9 cellular contexts compared by ENCODE assay signal in the genomic region with DNA sequence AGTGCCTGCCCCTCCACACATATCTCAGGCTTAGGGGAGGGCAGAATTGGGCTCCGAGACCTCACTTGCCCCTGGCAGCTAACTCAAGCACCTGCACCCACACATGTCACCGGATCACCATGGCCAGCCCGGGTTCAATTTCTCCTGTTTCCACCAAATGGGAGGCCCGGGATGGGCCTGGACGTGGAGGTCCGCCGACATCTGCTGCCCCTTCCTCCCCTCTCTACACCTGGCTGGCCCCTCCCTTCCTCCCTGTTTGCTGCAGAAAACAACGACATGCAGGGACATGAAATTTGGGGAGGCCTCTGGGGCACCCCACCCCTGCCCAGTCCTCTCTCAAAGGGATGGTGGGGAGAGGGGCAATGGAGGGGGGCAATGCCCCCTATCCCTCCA. TPM values are rescaled to one million over a fixed set of nuclear protein-coding genes. Genes with fewer than 3 reads are reported as not detected.
A peak's percentile ranks its signal among the peaks of the same experiment; 100 is the strongest.
DNase-seq lines count a peak whose midpoint lies in the region; ATAC-seq and TF ChIP-seq lines count a peak whose summit lies in the region.
"Had no signal": no experiment of that assay in that cellular context is flagged by ENCODE, and none has a peak within 500 bp of the region (broad histone marks: within the 10 kb centered on the region; RNA-seq: fewer than 3 reads in every experiment).

No MANE protein-coding gene starts in this region.

- H3K4me3 ChIP-seq in heart right ventricle (peak overlapping the region; percentile 48 to 97 (median 84)), mesenchymal stem cell (ENCODE audit: insufficient read depth in 1 of 2, low read depth in 1 of 2, low read length in 2 of 2) (peak overlapping the region; percentile 70 to 93), urinary bladder (ENCODE audit: low read depth, low read length) (peak overlapping the region; percentile 82)

- peaks cover 21% of the 10 kb centered on the region for H3K79me1 ChIP-seq in mesenchymal stem cell (replicated peaks; ENCODE audit: low read length, poor library complexity, severe bottlenecking)

- no peaks in the 10 kb centered on the region for H3K4me1 Mint-ChIP-seq in MCF 10A (ENCODE audit: insufficient read depth, unreplicated experiment)

- WGBS in heart right ventricle, 2 donors, result 30 to 37% methylated on average over 8 of the region's 8 CpGs
- WGBS in mesenchymal stem cell, result 29% methylated on average over 6 of the region's 8 CpGs
- 23% methylated on average over 8 of the region's 8 CpGs for WGBS in urinary bladder

- H3K27me3 ChIP-seq in heart right ventricle, result no peaks in the 10 kb centered on the region
- H3K27me3 ChIP-seq in mesenchymal stem cell (ENCODE audit: control insufficient read depth in 1 of 2, insufficient read depth in 1 of 2, low read length in 2 of 2), result no peaks in the 10 kb centered on the region

- H3K18ac ChIP-seq in mesenchymal stem cell (ENCODE audit: low read depth in 1 of 2, low read length in 2 of 2), result peak overlapping the region in 1 of 2 experiments; percentile 79

- peaks cover 0 to 44% (median 11%) of the 10 kb centered on the region in 9 donors for H3K36me3 ChIP-seq in heart right ventricle
- peaks cover 12 to 39% of the 10 kb centered on the region in 2 experiments for H3K36me3 ChIP-seq in mesenchymal stem cell (ENCODE audit: control insufficient read depth in 1 of 2, insufficient read depth in 2 of 2, low read depth in 1 of 2, low read length in 2 of 2)
- H3K36me3 ChIP-seq in urinary bladder (ENCODE audit: insufficient read depth), result peaks cover 5% of the 10 kb centered on the region

- H2AK5ac ChIP-seq in mesenchymal stem cell (ENCODE audit: low read length, severe bottlenecking), result no peak overlapping the region

- H2BK12ac ChIP-seq in mesenchymal stem cell (ENCODE audit: low read length in 2 of 2), result peak overlapping the region in 1 of 2 experiments; percentile 48

- peak overlapping the region in 1 of 2 experiments; percentile 18 for H3K4ac ChIP-seq in mesenchymal stem cell (ENCODE audit: low read depth in 1 of 2, low read length in 2 of 2)

- CTCF ChIA-PET in MCF 10A (lab: Yijun Ruan, JAX), result interaction anchor here (0.7 to 4.1 kb wide), 6 partner anchors 11 to 510 kb away, joined by 3 to 25 read pairs (median 7); partner anchors contain the start of gene DACT3

- no peaks in the 10 kb centered on the region for H3K9me3 Mint-ChIP-seq in MCF 10A (ENCODE audit: unreplicated experiment)

- ATAC-seq in heart right ventricle, result no peak
- no peak for ATAC-seq in left ventricle myocardium superior
- ATAC-seq in HG02938 (IDR thresholded peaks at IDR 0.05; ENCODE audit: unreplicated experiment), result no peak

- TF ChIP-seq CTCF in heart right ventricle (IDR thresholded peaks at IDR 0.05) (no peak), MCF 10A (IDR thresholded peaks at IDR 0.05; ENCODE audit: unreplicated experiment) (no peak)

- no peak overlapping the region for H2AFZ ChIP-seq in mesenchymal stem cell (ENCODE audit: low read depth, low read length)

- no peak overlapping the region for H2BK5ac ChIP-seq in mesenchymal stem cell (ENCODE audit: low read depth, low read length, poor library complexity, severe bottlenecking)

- peak overlapping the region in 1 of 2 experiments; percentile 87 for H3K14ac ChIP-seq in mesenchymal stem cell (ENCODE audit: low read length in 2 of 2)

- H3K23ac ChIP-seq in mesenchymal stem cell (ENCODE audit: low read length in 2 of 2), result peak overlapping the region in 1 of 2 experiments; percentile 81

- peak overlapping the region; percentile 97 for H3K4me3 Mint-ChIP-seq in MCF 10A (ENCODE audit: unreplicated experiment)

- DNase-seq in heart right ventricle, result no peak
- DNase-seq in left ventricle myocardium superior, result no peak
- DNase-seq in MCF 10A (ENCODE audit: unreplicated experiment), result no peak
- DNase-seq in mesenchymal stem cell, result no peak
- DNase-seq in NCI-H1092 treated with DMSO at 0.1 percent for 48 hours (lab: John Stamatoyannopoulos, UW), result no peak
- no peak for DNase-seq in activated CD4-positive, alpha-beta T cell treated with anti-CD3 and anti-CD28 coated beads for 4 hours
- DNase-seq: GF-D8 had no signal

- no peak overlapping the region for H2BK120ac ChIP-seq in mesenchymal stem cell (ENCODE audit: low read depth, low read length)

- peak overlapping the region; percentile 99 for H3K27ac Mint-ChIP-seq in MCF 10A (ENCODE audit: low read depth, unreplicated experiment)

- no TSS peak for BruUV-seq in MCF 10A (replicated peaks; lab: Mats Ljungman, UMichigan)

- H3K9ac ChIP-seq in mesenchymal stem cell (ENCODE audit: low read length), result peak overlapping the region; percentile 95

- H3K4me1 ChIP-seq in heart right ventricle (peaks cover 8 to 59% (median 45%) of the 10 kb centered on the region in 9 donors), mesenchymal stem cell (ENCODE audit: control insufficient read depth, insufficient read depth, low read depth, low read length) (peaks cover 21% of the 10 kb centered on the region), urinary bladder (ENCODE audit: insufficient read depth) (no peaks in the 10 kb centered on the region)

- H3K27ac ChIP-seq in heart right ventricle, result peak overlapping the region; percentile 48 to 95 (median 90)
- H3K27ac ChIP-seq in mesenchymal stem cell (ENCODE audit: low read length, poor library complexity, severe bottlenecking), result no peak overlapping the region
- H3K27ac ChIP-seq in urinary bladder (ENCODE audit: low read depth), result peak overlapping the region; percentile 25

- no peak overlapping the region for H4K91ac ChIP-seq in mesenchymal stem cell (ENCODE audit: low read length)

- no peaks in the 10 kb centered on the region for H3K9me3 ChIP-seq in heart right ventricle
- H3K9me3 ChIP-seq in mesenchymal stem cell (ENCODE audit: control insufficient read depth, low read length), result no peaks in the 10 kb centered on the region

- peak overlapping the region; percentile 87 for H3K4me2 ChIP-seq in mesenchymal stem cell (ENCODE audit: low read length, poor library complexity, severe bottlenecking)

- H2BK15ac ChIP-seq in mesenchymal stem cell (ENCODE audit: low read depth, poor library complexity, severe bottlenecking), result peak overlapping the region; percentile 82

- POLR2A ChIA-PET in MCF 10A (lab: Yijun Ruan, JAX), result interaction anchor here (0.7 to 5.0 kb wide), 11 partner anchors 8 to 264 kb away, joined by 3 to 40 read pairs (median 4); partner anchors contain the start of genes CALM3 and FKRP

- H4K8ac ChIP-seq in mesenchymal stem cell (ENCODE audit: low read length), result no peak overlapping the region

- intact Hi-C loops in heart right ventricle (cut with DNase I), result no loop called here
- intact Hi-C loops in left ventricle myocardium superior (cut with micrococcal nuclease), result no loop called here
- intact Hi-C loops in MCF 10A (cut with micrococcal nuclease), result no loop called here

- peaks cover 19% of the 10 kb centered on the region for H3K36me3 Mint-ChIP-seq in MCF 10A (ENCODE audit: insufficient read depth, unreplicated experiment)

- no peaks in the 10 kb centered on the region for H3K27me3 Mint-ChIP-seq in MCF 10A (ENCODE audit: insufficient read depth, unreplicated experiment)

RNA-seq across cellular contexts. Expression of gene PRKD2, which starts 1.3 kb away (rescaled TPM):
- total RNA-seq in heart right ventricle (10 to 100 TPM; 11.7 to 22.7 (median 12.4) TPM), left ventricle myocardium superior (9.3 TPM), MCF 10A (2022) (30.4 and 35.9 TPM in 2 replicates), urinary bladder (12.1 TPM)
- polyA plus RNA-seq in heart right ventricle (10 to 100 TPM; 15.9 to 19.5 TPM), urinary bladder (29.9 TPM)
- polyA plus RNA-seq in mesenchymal stem cell (2013, experiment 1 of 2), result 25.9 TPM
- 23.5 TPM for polyA plus RNA-seq in mesenchymal stem cell (2013, experiment 2 of 2)

RNA-seq across cellular contexts. Expression of gene FKRP, which starts 30.2 kb away (rescaled TPM):
- total RNA-seq in heart right ventricle (10 to 100 TPM; 14.6 to 22.8 (median 19.7) TPM), left ventricle myocardium superior (15.3 TPM), MCF 10A (2022) (21.2 and 23.9 TPM in 2 replicates), urinary bladder (10.6 TPM)
- polyA plus RNA-seq in heart right ventricle (10 to 100 TPM; 13.0 to 20.3 TPM), urinary bladder (19.3 TPM)
- polyA plus RNA-seq in mesenchymal stem cell (2013, experiment 1 of 2), result 24.9 TPM
- 24.4 TPM for polyA plus RNA-seq in mesenchymal stem cell (2013, experiment 2 of 2)

RNA-seq across cellular contexts. Expression of gene STRN4, which starts 30.6 kb away (rescaled TPM):
- total RNA-seq in heart right ventricle (10 to 100 TPM; 43.3 to 56.1 (median 50.0) TPM), left ventricle myocardium superior (49.0 TPM), MCF 10A (2022) (90.1 and 92.3 TPM in 2 replicates), urinary bladder (34.5 TPM)
- polyA plus RNA-seq in heart right ventricle (10 to 100 TPM; 50.4 to 63.3 TPM), urinary bladder (87.8 TPM)
- polyA plus RNA-seq in mesenchymal stem cell (2013, experiment 1 of 2), result 56.4 TPM
- 56.1 TPM for polyA plus RNA-seq in mesenchymal stem cell (2013, experiment 2 of 2)

RNA-seq across cellular contexts. Expression of gene DACT3, which starts 54.6 kb away (rescaled TPM):
- total RNA-seq in heart right ventricle (10 to 100 TPM in 7 of 10 donors, 1 to 10 TPM in 3; 6.9 to 29.3 (median 14.9) TPM), left ventricle myocardium superior (14.1 TPM), MCF 10A (2022) (0.09 TPM in 1 of 2 replicates, not detected in the other), urinary bladder (20.0 TPM)
- polyA plus RNA-seq in heart right ventricle (1 to 10 TPM; 3.9 to 5.0 TPM), urinary bladder (78.9 TPM)
- polyA plus RNA-seq in mesenchymal stem cell (2013, experiment 1 of 2), result 25.9 TPM
- polyA plus RNA-seq in mesenchymal stem cell (2013, experiment 2 of 2), result 26.2 TPM
